Comparison of ENCODE assay signal across 8 cellular contexts in the genomic region with DNA sequence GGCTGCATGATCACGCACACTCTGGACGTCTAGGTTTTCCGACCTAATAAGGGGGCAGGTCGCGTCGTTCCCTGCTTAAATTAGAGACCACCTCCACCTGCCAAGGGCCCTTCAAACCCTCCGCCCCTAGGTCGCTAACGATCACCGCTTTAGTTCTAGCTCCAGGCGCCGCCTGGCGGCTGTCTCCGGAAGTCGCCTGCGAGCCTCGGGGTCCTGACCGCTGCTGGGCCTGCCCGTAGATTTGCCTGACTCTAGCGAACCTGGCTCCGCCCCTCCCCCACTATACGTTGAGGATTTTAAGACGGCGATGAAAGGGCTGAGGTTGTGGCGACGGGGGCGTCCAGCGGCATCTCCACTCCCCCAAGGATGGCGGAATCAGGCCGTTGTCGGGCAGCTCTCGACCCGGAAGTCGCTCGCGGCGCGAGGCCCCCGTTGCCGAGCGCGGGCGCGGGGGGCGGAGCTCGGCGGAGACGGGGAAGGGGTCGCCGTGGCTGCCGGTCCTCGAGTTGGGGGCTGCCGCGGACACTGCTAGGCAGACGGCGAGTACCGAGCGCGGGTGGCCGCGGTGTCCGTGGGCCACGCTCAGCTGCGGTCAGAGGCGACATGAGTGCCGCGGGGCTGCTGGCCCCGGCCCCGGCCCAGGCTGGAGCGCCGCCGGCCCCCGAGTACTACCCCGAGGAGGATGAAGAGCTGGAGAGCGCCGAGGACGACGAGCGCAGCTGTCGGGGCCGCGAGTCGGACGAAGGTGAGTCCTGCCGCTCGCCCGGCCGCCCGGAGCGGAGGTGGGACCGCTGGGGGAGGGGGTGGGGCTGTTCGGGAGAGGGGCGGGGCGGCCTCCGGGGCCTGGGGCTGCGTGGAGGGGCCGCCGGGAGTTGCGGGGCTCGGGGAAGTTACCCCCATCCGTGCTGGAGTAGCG. TPM values are rescaled to one million over a fixed set of nuclear protein-coding genes. Genes with fewer than 3 reads are reported as not detected.
DNase-seq lines count a peak whose midpoint lies in the region; ATAC-seq and TF ChIP-seq lines count a peak whose summit lies in the region.

A gene with protein sequence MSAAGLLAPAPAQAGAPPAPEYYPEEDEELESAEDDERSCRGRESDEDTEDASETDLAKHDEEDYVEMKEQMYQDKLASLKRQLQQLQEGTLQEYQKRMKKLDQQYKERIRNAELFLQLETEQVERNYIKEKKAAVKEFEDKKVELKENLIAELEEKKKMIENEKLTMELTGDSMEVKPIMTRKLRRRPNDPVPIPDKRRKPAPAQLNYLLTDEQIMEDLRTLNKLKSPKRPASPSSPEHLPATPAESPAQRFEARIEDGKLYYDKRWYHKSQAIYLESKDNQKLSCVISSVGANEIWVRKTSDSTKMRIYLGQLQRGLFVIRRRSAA (plus strand): TSS at position 467 of the 916 bp plus-strand sequence. CDS start 137 bp downstream, at position 604.

- H3K9me3 ChIP-seq in RWPE2 (ENCODE audit: severe bottlenecking), result no peaks in the 10 kb centered on the region
- no peaks in the 10 kb centered on the region for H3K9me3 ChIP-seq in fibroblast of lung (ENCODE audit: control insufficient read depth, insufficient read depth, low read depth, low read length)

- no peaks in the 10 kb centered on the region for H3K27me3 ChIP-seq in RWPE2 (ENCODE audit: insufficient read depth, poor library complexity, severe bottlenecking)
- H3K27me3 ChIP-seq in fibroblast of lung (ENCODE audit: control insufficient read depth, insufficient read depth, low read length), result no peaks in the 10 kb centered on the region

- intact Hi-C loops in activated T-helper 2 cell treated with anti-CD3 and anti-CD28 coated beads, Interferon-gamma antibody, Interleukin-2, Interleukin-4, amounts not matched to agents 10 μg/mL and 5 μg/mL and 100 μg/mL, durations not matched to agents 14 hours and 24 hours and 36 hours (cut with micrococcal nuclease), result loop anchor here (1.0 to 10.0 kb wide), 9 partner anchors 69 to 1288 kb away; a partner anchor contains a TSS

- H4K20me1 ChIP-seq in fibroblast of lung (ENCODE audit: control insufficient read depth, extremely low read depth, insufficient read depth, low read length), result no peaks in the 10 kb centered on the region

- H3K36me3 Mint-ChIP-seq in activated T-helper 2 cell treated with anti-CD3 and anti-CD28 coated beads, Interferon-gamma antibody, Interleukin-2, Interleukin-4, amounts not matched to agents 10 μg/mL and 5 μg/mL and 100 μg/mL, durations not matched to agents 14 hours and 24 hours and 36 hours (ENCODE audit: low read depth), result peaks cover 11% of the 10 kb centered on the region
- peaks cover 0 to 8% of the 10 kb centered on the region in 2 donors for H3K36me3 Mint-ChIP-seq in naive B cell
- H3K36me3 Mint-ChIP-seq in stimulated activated effector memory CD8-positive, alpha-beta T cell treated with anti-CD3 and anti-CD28 coated beads, Interleukin-12 subunit alpha, Interleukin-12 subunit beta, amount 100 ng/mL, for 72 hours, result peaks cover 56% of the 10 kb centered on the region

- peak; percentile 91 for TF ChIP-seq CTCF in LNCAP (IDR thresholded peaks at IDR 0.05)
- TF ChIP-seq CTCF in RWPE2 (IDR thresholded peaks at IDR 0.05; ENCODE audit: poor library complexity, severe bottlenecking), result peak; percentile 98
- TF ChIP-seq CTCF in fibroblast of lung (conservative IDR thresholded peaks at IDR 0.05 in 1 of 2, IDR thresholded peaks at IDR 0.05 in 1 of 2; ENCODE audit: low read depth in 1 of 2, low read length in 2 of 2), result peak; percentile 96 to 97

- DNase-seq in AG20443 (ENCODE audit: low spot score) (peak; percentile 90), GM19240 (ENCODE audit: insufficient read length, low spot score) (peak; percentile 70), RWPE2 (ENCODE audit: low spot score) (peak; percentile 78), fibroblast of lung (ENCODE audit: low read depth in 2 of 2) (peak; percentile 54 to 81), naive B cell (peak; percentile 94)
- peak; percentile 88 for DNase-seq in activated T-helper 2 cell treated with anti-CD3 and anti-CD28 coated beads, Interferon-gamma antibody, Interleukin-2, Interleukin-4, amounts not matched to agents 10 μg/mL and 5 μg/mL and 100 μg/mL, durations not matched to agents 14 hours and 24 hours and 36 hours (ENCODE audit: low spot score)
- DNase-seq in stimulated activated effector memory CD8-positive, alpha-beta T cell treated with anti-CD3 and anti-CD28 coated beads, Interleukin-12 subunit alpha, Interleukin-12 subunit beta, amount 100 ng/mL, for 72 hours (ENCODE audit: low spot score in 2 of 2), result peak; percentile 99

- peak within 1 kb of the TSS; percentile 93 for H2AFZ ChIP-seq in fibroblast of lung (ENCODE audit: low read length)

- H3K36me3 ChIP-seq in RWPE2 (ENCODE audit: low read depth), result peaks cover 20% of the 10 kb centered on the region
- peaks cover 3% of the 10 kb centered on the region for H3K36me3 ChIP-seq in fibroblast of lung (ENCODE audit: control insufficient read depth, insufficient read depth, low read length)

- H3K4me3 ChIP-seq in RWPE2 (ENCODE audit: severe bottlenecking) (peak within 1 kb of the TSS; percentile 96), fibroblast of lung (replicated peaks in 1 of 4; ENCODE audit: control extremely low read depth in 1 of 4, insufficient read depth in 1 of 4, low read depth in 3 of 4, low read length in 4 of 4) (peak within 1 kb of the TSS; percentile 52 to 95 (median 79))

- peaks cover 5% of the 10 kb centered on the region for H3K4me1 ChIP-seq in RWPE2 (ENCODE audit: insufficient read depth, poor library complexity, severe bottlenecking)
- H3K4me1 ChIP-seq in fibroblast of lung (ENCODE audit: control insufficient read depth, extremely low read depth, insufficient read depth, low read length), result peaks cover 4% of the 10 kb centered on the region

- H3K9ac ChIP-seq in fibroblast of lung (ENCODE audit: insufficient read depth, low read length), result peak within 1 kb of the TSS; percentile 98

- peak within 1 kb of the TSS; percentile 94 for H3K4me3 Mint-ChIP-seq in activated T-helper 2 cell treated with anti-CD3 and anti-CD28 coated beads, Interferon-gamma antibody, Interleukin-2, Interleukin-4, amounts not matched to agents 10 μg/mL and 5 μg/mL and 100 μg/mL, durations not matched to agents 14 hours and 24 hours and 36 hours (ENCODE audit: low read depth)
- H3K4me3 Mint-ChIP-seq in naive B cell, result peak within 1 kb of the TSS; percentile 96 to 99 (median 98)
- peak within 1 kb of the TSS; percentile 94 for H3K4me3 Mint-ChIP-seq in stimulated activated effector memory CD8-positive, alpha-beta T cell treated with anti-CD3 and anti-CD28 coated beads, Interleukin-12 subunit alpha, Interleukin-12 subunit beta, amount 100 ng/mL, for 72 hours

- H3K27me3 Mint-ChIP-seq in activated T-helper 2 cell treated with anti-CD3 and anti-CD28 coated beads, Interferon-gamma antibody, Interleukin-2, Interleukin-4, amounts not matched to agents 10 μg/mL and 5 μg/mL and 100 μg/mL, durations not matched to agents 14 hours and 24 hours and 36 hours (ENCODE audit: low read depth), result peaks cover 4% of the 10 kb centered on the region
- no peaks in the 10 kb centered on the region for H3K27me3 Mint-ChIP-seq in naive B cell

- H3K4me2 ChIP-seq in fibroblast of lung (ENCODE audit: extremely low read depth, insufficient read depth, low read length), result peak within 1 kb of the TSS; percentile 94

- peaks cover 39% of the 10 kb centered on the region for H3K4me1 Mint-ChIP-seq in activated T-helper 2 cell treated with anti-CD3 and anti-CD28 coated beads, Interferon-gamma antibody, Interleukin-2, Interleukin-4, amounts not matched to agents 10 μg/mL and 5 μg/mL and 100 μg/mL, durations not matched to agents 14 hours and 24 hours and 36 hours (ENCODE audit: low read depth)
- peaks cover 29 to 46% (median 33%) of the 10 kb centered on the region in 3 donors for H3K4me1 Mint-ChIP-seq in naive B cell
- peaks cover 37% of the 10 kb centered on the region for H3K4me1 Mint-ChIP-seq in stimulated activated effector memory CD8-positive, alpha-beta T cell treated with anti-CD3 and anti-CD28 coated beads, Interleukin-12 subunit alpha, Interleukin-12 subunit beta, amount 100 ng/mL, for 72 hours

- H3K27ac Mint-ChIP-seq in activated T-helper 2 cell treated with anti-CD3 and anti-CD28 coated beads, Interferon-gamma antibody, Interleukin-2, Interleukin-4, amounts not matched to agents 10 μg/mL and 5 μg/mL and 100 μg/mL, durations not matched to agents 14 hours and 24 hours and 36 hours, result peak within 1 kb of the TSS; percentile 99
- H3K27ac Mint-ChIP-seq in naive B cell, result peak within 1 kb of the TSS; percentile 99 to 100 (median 100)
- H3K27ac Mint-ChIP-seq in stimulated activated effector memory CD8-positive, alpha-beta T cell treated with anti-CD3 and anti-CD28 coated beads, Interleukin-12 subunit alpha, Interleukin-12 subunit beta, amount 100 ng/mL, for 72 hours, result peak within 1 kb of the TSS; percentile 100

- H3K9me3 Mint-ChIP-seq in activated T-helper 2 cell treated with anti-CD3 and anti-CD28 coated beads, Interferon-gamma antibody, Interleukin-2, Interleukin-4, amounts not matched to agents 10 μg/mL and 5 μg/mL and 100 μg/mL, durations not matched to agents 14 hours and 24 hours and 36 hours, result no peaks in the 10 kb centered on the region
- H3K9me3 Mint-ChIP-seq in naive B cell, result no peaks in the 10 kb centered on the region
- no peaks in the 10 kb centered on the region for H3K9me3 Mint-ChIP-seq in stimulated activated effector memory CD8-positive, alpha-beta T cell treated with anti-CD3 and anti-CD28 coated beads, Interleukin-12 subunit alpha, Interleukin-12 subunit beta, amount 100 ng/mL, for 72 hours

- ATAC-seq in RWPE2 (ENCODE audit: low read depth) (peak; percentile 2; the same call in 1 of the 3 replicates), naive B cell (ENCODE audit: low read depth in 2 of 2) (peak; percentile 31 to 43)
- ATAC-seq in stimulated activated effector memory CD8-positive, alpha-beta T cell treated with anti-CD3 and anti-CD28 coated beads, Interleukin-12 subunit alpha, Interleukin-12 subunit beta, amount 100 ng/mL, for 72 hours, result peak; percentile 60

- H3K27ac ChIP-seq in RWPE2 (ENCODE audit: poor library complexity, severe bottlenecking), result peak within 1 kb of the TSS; percentile 67
- H3K27ac ChIP-seq in fibroblast of lung (ENCODE audit: insufficient read depth, low read length), result peak within 1 kb of the TSS; percentile 98

- H3K79me2 ChIP-seq in fibroblast of lung (ENCODE audit: control insufficient read depth, insufficient read depth, low read length), result peaks cover 48% of the 10 kb centered on the region

RNA-seq across cellular contexts. Expression of the gene that starts here (rescaled TPM):
- 23.5 and 23.7 TPM in 2 replicates for total RNA-seq in activated T-helper 2 cell treated with anti-CD3 and anti-CD28 coated beads, Interferon-gamma antibody, Interleukin-2, Interleukin-4, amounts not matched to agents 10 μg/mL and 5 μg/mL and 100 μg/mL, durations not matched to agents 14 hours and 24 hours and 36 hours
- 31.4 and 34.2 TPM in 2 replicates for total RNA-seq in fibroblast of lung
- polyA plus RNA-seq in fibroblast of lung (17.8 and 20.3 TPM in 2 replicates), naive B cell (ENCODE audit: low read depth in 6 of 6) (10 to 100 TPM; 17.2 to 26.0 (median 20.1) TPM)
- 10.7 and 12.9 TPM in 2 replicates for polyA plus RNA-seq in fibroblast of lung (2012)
- polyA minus RNA-seq in fibroblast of lung (ENCODE audit: low replicate concordance), result 10.6 and 14.5 TPM in 2 replicates

Comparison
In these comparisons a context has a peak if more than half of its experiments do, and no peak if none do; other contexts are left out.
1. Peak in every context shown above with its lines: DNase-seq, ATAC-seq, H3K4me3 ChIP-seq and H3K27ac ChIP-seq.
2. ATAC-seq: peak in every context shown above with its lines; median percentile 60 in stimulated activated effector memory CD8-positive, alpha-beta T cell treated with anti-CD3 and anti-CD28 coated beads, Interleukin-12 subunit alpha, Interleukin-12 subunit beta, amount 100 ng/mL, for 72 hours; 37 in naive B cell; 2 in RWPE2.